In genomic region chr5:34553544-34553943, GRCh38 we compare ENCODE assay signal across 25 cellular contexts.
"Had no signal": no experiment of that assay in that cellular context is flagged by ENCODE, and none has a peak within 500 bp of the region (broad histone marks: within the 10 kb centered on the region; RNA-seq: fewer than 3 reads in every experiment).

No MANE protein-coding gene starts in this region.

- H3K27ac ChIP-seq: left lung, lower lobe of right lung, ovary, prostate gland, spleen, thyroid gland, upper lobe of right lung had no signal

- H3K36me3 ChIP-seq: left lung, lower lobe of right lung, ovary, prostate gland, spleen, thyroid gland, transverse colon, upper lobe of right lung had no signal

- ATAC-seq: left colon; left lung; lower lobe of right lung; mucosa of descending colon; naive thymus-derived CD4-positive, alpha-beta T cell; natural killer cell treated with Interleukin-12 subunit alpha and Interleukin-12 subunit beta and Interleukin-15 and Interleukin-18, amount 100 ng/mL, for 72 hours; stimulated activated effector memory CD8-positive, alpha-beta T cell treated with anti-CD3 and anti-CD28 coated beads, Interleukin-12 subunit alpha, Interleukin-12 subunit beta, amount 100 ng/mL, for 72 hours; upper lobe of right lung had no signal

- DNase-seq: hippocampal formation; kidney; left colon; left lung; lower lobe of right lung; mesendoderm; mucosa of descending colon; naive thymus-derived CD4-positive, alpha-beta T cell; ovary; retina; right cardiac atrium; small intestine; spleen; stimulated activated CD4-positive, alpha-beta T cell treated with anti-CD3 and anti-CD28 coated beads, Interleukin-4, amount 100 ng/mL, for 24 hours; stimulated activated naive CD4-positive, alpha-beta T cell; thyroid gland; transverse colon; upper lobe of right lung had no signal

- H3K9me3 ChIP-seq: left lung, lower lobe of right lung, mucosa of descending colon, ovary, prostate gland, spleen, thyroid gland, transverse colon, upper lobe of right lung had no signal

- H3K36me3 Mint-ChIP-seq: mesothelial cell of epicardium; naive thymus-derived CD4-positive, alpha-beta T cell; natural killer cell treated with Interleukin-12 subunit alpha and Interleukin-12 subunit beta and Interleukin-15 and Interleukin-18, amount 100 ng/mL, for 72 hours; stimulated activated effector memory CD8-positive, alpha-beta T cell treated with anti-CD3 and anti-CD28 coated beads, Interleukin-12 subunit alpha, Interleukin-12 subunit beta, amount 100 ng/mL, for 72 hours had no signal

- H3K4me3 Mint-ChIP-seq: mesothelial cell of epicardium; naive thymus-derived CD4-positive, alpha-beta T cell; natural killer cell treated with Interleukin-12 subunit alpha and Interleukin-12 subunit beta and Interleukin-15 and Interleukin-18, amount 100 ng/mL, for 72 hours; stimulated activated effector memory CD8-positive, alpha-beta T cell treated with anti-CD3 and anti-CD28 coated beads, Interleukin-12 subunit alpha, Interleukin-12 subunit beta, amount 100 ng/mL, for 72 hours; stimulated activated naive CD8-positive, alpha-beta T cell treated with anti-CD3 and anti-CD28 coated beads, Interleukin-15, Interleukin-2, amounts not matched to agents 100 ng/mL and 50 ng/mL, for 24 hours had no signal

- H3K4me1 ChIP-seq: lower lobe of right lung, prostate gland, spleen, upper lobe of right lung had no signal

- H3K4me1 Mint-ChIP-seq: naive thymus-derived CD4-positive, alpha-beta T cell; stimulated activated effector memory CD8-positive, alpha-beta T cell treated with anti-CD3 and anti-CD28 coated beads, Interleukin-12 subunit alpha, Interleukin-12 subunit beta, amount 100 ng/mL, for 72 hours had no signal

- H3K4me3 ChIP-seq: left lung, lower lobe of right lung, mucosa of descending colon, ovary, prostate gland, spleen, thyroid gland, transverse colon, upper lobe of right lung had no signal

- H3K27ac Mint-ChIP-seq: mesothelial cell of epicardium; naive thymus-derived CD4-positive, alpha-beta T cell; natural killer cell treated with Interleukin-12 subunit alpha and Interleukin-12 subunit beta and Interleukin-15 and Interleukin-18, amount 100 ng/mL, for 72 hours; stimulated activated effector memory CD8-positive, alpha-beta T cell treated with anti-CD3 and anti-CD28 coated beads, Interleukin-12 subunit alpha, Interleukin-12 subunit beta, amount 100 ng/mL, for 72 hours; stimulated activated naive CD8-positive, alpha-beta T cell treated with anti-CD3 and anti-CD28 coated beads, Interleukin-15, Interleukin-2, amounts not matched to agents 100 ng/mL and 50 ng/mL, for 24 hours had no signal

- FAIRE-seq: islet of Langerhans, kidney, small intestine, urothelium cell line had no signal

- H3K27me3 ChIP-seq: left lung, ovary, spleen, thyroid gland, transverse colon, upper lobe of right lung had no signal

- H3K9me3 Mint-ChIP-seq: mesothelial cell of epicardium; naive thymus-derived CD4-positive, alpha-beta T cell; natural killer cell treated with Interleukin-12 subunit alpha and Interleukin-12 subunit beta and Interleukin-15 and Interleukin-18, amount 100 ng/mL, for 72 hours; stimulated activated effector memory CD8-positive, alpha-beta T cell treated with anti-CD3 and anti-CD28 coated beads, Interleukin-12 subunit alpha, Interleukin-12 subunit beta, amount 100 ng/mL, for 72 hours; stimulated activated naive CD8-positive, alpha-beta T cell treated with anti-CD3 and anti-CD28 coated beads, Interleukin-15, Interleukin-2, amounts not matched to agents 100 ng/mL and 50 ng/mL, for 24 hours had no signal
